ENCODE assay signal across 8 cellular contexts in genomic region chr4:88523325-88524129, GRCh38. TPM values are rescaled to one million over a fixed set of nuclear protein-coding genes. Genes with fewer than 3 reads are reported as not detected.
DNase-seq lines count a peak whose midpoint lies in the region; ATAC-seq and TF ChIP-seq lines count a peak whose summit lies in the region.

PYURF (minus strand) TSS chr4:88523776; CDS start chr4:88523700, 76 bp downstream.

- POLR2A ChIA-PET in RWPE1 (lab: Yijun Ruan, JAX; ENCODE audit: low non-redundant PET) = interaction anchor here (1.0 kb wide), 1 partner anchor 239 kb away, joined by 3 read pairs; the partner anchor contains the start of gene PPM1K
- POLR2A ChIA-PET in naive thymus-derived CD8-positive, alpha-beta T cell (lab: Charles Lee) = interaction anchor here (0.5 to 2.7 kb wide), 5 partner anchors 24 to 240 kb away, joined by 3 to 9 read pairs (median 3); partner anchors contain the start of genes HERC5 and HERC6

- no peaks in the 10 kb centered on the region for H3K27me3 Mint-ChIP-seq in activated T-helper 2 cell treated with anti-CD3 and anti-CD28 coated beads, Interferon-gamma antibody, Interleukin-2, Interleukin-4, amounts not matched to agents 10 μg/mL and 5 μg/mL and 100 μg/mL, durations not matched to agents 14 hours and 24 hours and 36 hours (ENCODE audit: low read depth)
- no peaks in the 10 kb centered on the region for H3K27me3 Mint-ChIP-seq in naive thymus-derived CD8-positive, alpha-beta T cell

- H3K27ac ChIP-seq in RWPE1 = peak within 1 kb of the TSS; percentile 87

- peak within 1 kb of the TSS; percentile 96 for H3K27ac Mint-ChIP-seq in activated T-helper 2 cell treated with anti-CD3 and anti-CD28 coated beads, Interferon-gamma antibody, Interleukin-2, Interleukin-4, amounts not matched to agents 10 μg/mL and 5 μg/mL and 100 μg/mL, durations not matched to agents 14 hours and 24 hours and 36 hours
- peak within 1 kb of the TSS; percentile 88 to 97 (median 94) for H3K27ac Mint-ChIP-seq in naive thymus-derived CD8-positive, alpha-beta T cell

- intact Hi-C loops in activated T-helper 2 cell treated with anti-CD3 and anti-CD28 coated beads, Interferon-gamma antibody, Interleukin-2, Interleukin-4, amounts not matched to agents 10 μg/mL and 5 μg/mL and 100 μg/mL, durations not matched to agents 14 hours and 24 hours and 36 hours (cut with micrococcal nuclease) = loop anchor here (1.0 to 10.0 kb wide), 8 partner anchors 66 to 771 kb away; partner anchors contain the start of genes HERC5, HERC6, PPM1K and TIGD2

- peaks cover 49% of the 10 kb centered on the region for H3K4me1 Mint-ChIP-seq in activated T-helper 2 cell treated with anti-CD3 and anti-CD28 coated beads, Interferon-gamma antibody, Interleukin-2, Interleukin-4, amounts not matched to agents 10 μg/mL and 5 μg/mL and 100 μg/mL, durations not matched to agents 14 hours and 24 hours and 36 hours (ENCODE audit: low read depth)
- H3K4me1 Mint-ChIP-seq in naive thymus-derived CD8-positive, alpha-beta T cell = peaks cover 11 to 31% (median 28%) of the 10 kb centered on the region in 4 donors

- peak; percentile 97 for DNase-seq in EH (ENCODE audit: low read depth)
- DNase-seq in GOT3 (lab: John Stamatoyannopoulos, UW) = peak; percentile 86
- peak; percentile 93 for DNase-seq in LHCN-M2 (ENCODE audit: low read depth)
- peak; percentile 86 for DNase-seq in RWPE1 (ENCODE audit: low spot score)
- DNase-seq in activated T-helper 2 cell treated with anti-CD3 and anti-CD28 coated beads, Interferon-gamma antibody, Interleukin-2, Interleukin-4, amounts not matched to agents 10 μg/mL and 5 μg/mL and 100 μg/mL, durations not matched to agents 14 hours and 24 hours and 36 hours (ENCODE audit: low spot score) = peak; percentile 67
- peak; percentile 92 for DNase-seq in fibroblast of mammary gland (ENCODE audit: low read depth)
- DNase-seq in naive thymus-derived CD8-positive, alpha-beta T cell = peak; percentile 38 to 80 (median 64)
- peak; percentile 23 to 76 (median 54) for DNase-seq in stimulated activated naive CD4-positive, alpha-beta T cell (lab: John Stamatoyannopoulos, UW)

- CTCF ChIA-PET in RWPE1 (lab: Yijun Ruan, JAX) = interaction anchor here (0.6 to 0.9 kb wide), 4 partner anchors 13 to 136 kb away, joined by 3 to 7 read pairs (median 4); no protein-coding TSS in a partner anchor

- H3K4me3 Mint-ChIP-seq in activated T-helper 2 cell treated with anti-CD3 and anti-CD28 coated beads, Interferon-gamma antibody, Interleukin-2, Interleukin-4, amounts not matched to agents 10 μg/mL and 5 μg/mL and 100 μg/mL, durations not matched to agents 14 hours and 24 hours and 36 hours (ENCODE audit: low read depth) = peak within 1 kb of the TSS; percentile 98
- peak within 1 kb of the TSS; percentile 88 to 99 (median 95) for H3K4me3 Mint-ChIP-seq in naive thymus-derived CD8-positive, alpha-beta T cell

- peak; percentile 77 to 83 for ATAC-seq in naive thymus-derived CD8-positive, alpha-beta T cell

- H3K36me3 Mint-ChIP-seq in activated T-helper 2 cell treated with anti-CD3 and anti-CD28 coated beads, Interferon-gamma antibody, Interleukin-2, Interleukin-4, amounts not matched to agents 10 μg/mL and 5 μg/mL and 100 μg/mL, durations not matched to agents 14 hours and 24 hours and 36 hours (ENCODE audit: low read depth) = peaks cover 16% of the 10 kb centered on the region
- peaks cover 0 to 13% (median 0%) of the 10 kb centered on the region in 3 donors for H3K36me3 Mint-ChIP-seq in naive thymus-derived CD8-positive, alpha-beta T cell

- no peaks in the 10 kb centered on the region for H3K9me3 Mint-ChIP-seq in activated T-helper 2 cell treated with anti-CD3 and anti-CD28 coated beads, Interferon-gamma antibody, Interleukin-2, Interleukin-4, amounts not matched to agents 10 μg/mL and 5 μg/mL and 100 μg/mL, durations not matched to agents 14 hours and 24 hours and 36 hours
- H3K9me3 Mint-ChIP-seq in naive thymus-derived CD8-positive, alpha-beta T cell = no peaks in the 10 kb centered on the region

- H3K4me3 ChIP-seq in fibroblast of mammary gland (ENCODE audit: control insufficient read depth, low read depth, low read length) = peak within 1 kb of the TSS; percentile 91

- TF ChIP-seq CTCF in RWPE1 (conservative IDR thresholded peaks at IDR 0.05; ENCODE audit: low read depth) (no peak), fibroblast of mammary gland (conservative IDR thresholded peaks at IDR 0.05; ENCODE audit: control insufficient read depth, insufficient read depth, low read depth, low read length) (no peak)

RNA-seq across cellular contexts. Expression of gene PYURF, which starts in this region (rescaled TPM):
- 97.4 and 101 TPM in 2 replicates for total RNA-seq in LHCN-M2 (2014; rRNA removed)
- 71.1 TPM for polyA plus RNA-seq in LHCN-M2 (2012)
- 51.2 and 52.8 TPM in 2 replicates for total RNA-seq in activated T-helper 2 cell treated with anti-CD3 and anti-CD28 coated beads, Interferon-gamma antibody, Interleukin-2, Interleukin-4, amounts not matched to agents 10 μg/mL and 5 μg/mL and 100 μg/mL, durations not matched to agents 14 hours and 24 hours and 36 hours
- total RNA-seq in naive thymus-derived CD8-positive, alpha-beta T cell = 10 to 100 TPM; 50.6 to 53.4 TPM
- 100 to 1,000 TPM; 255 to 322 (median 268) TPM for polyA plus RNA-seq in naive thymus-derived CD8-positive, alpha-beta T cell

Comparison
In these comparisons a context has a peak if more than half of its experiments do, and no peak if none do; other contexts are left out.
1. Peak in every context shown above with its lines: DNase-seq, ATAC-seq, H3K4me3 ChIP-seq and H3K27ac ChIP-seq.